In the genomic region with DNA sequence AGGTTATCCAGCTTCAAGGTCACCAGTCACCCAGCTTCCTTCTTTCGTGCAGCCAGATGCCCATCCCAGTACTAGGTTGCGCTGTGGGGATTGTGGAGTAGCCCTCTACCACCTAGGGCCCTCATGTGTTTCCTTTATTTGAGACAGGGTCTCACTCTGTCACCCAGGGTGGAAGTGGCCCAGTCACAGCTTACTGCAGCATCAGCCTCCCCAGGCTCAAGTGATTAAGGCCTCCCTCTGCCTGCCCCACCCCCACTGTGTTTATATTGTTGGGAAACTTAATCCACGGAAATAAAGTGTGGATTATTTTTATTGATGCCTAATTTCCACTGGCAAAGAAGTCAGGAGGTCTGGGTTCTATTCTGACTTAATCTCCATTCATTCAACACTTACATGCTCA, we compare ENCODE assay signal across 1 cellular context.
A peak's percentile ranks its signal among the peaks of the same experiment; 100 is the strongest.
TF ChIP-seq lines count a peak whose summit lies in the region.

No MANE protein-coding gene starts in this region.

TF ChIP-seq in K562, 482 proteins besides CTCF, POLR2A, EP300 and RAD21:
- 0 out of 2 replicates have a peak, but pooled peaks have one; percentile 25 for TF ChIP-seq ESRRA (IDR thresholded peaks at IDR 0.05; ENCODE audit: borderline replicate concordance, low read depth)
- TF ChIP-seq ZNF232 (CRISPR knock-in tag; IDR thresholded peaks at IDR 0.05): no peak
